19 cellular contexts compared by ENCODE assay signal in genomic region chr1:217561446-217561845, GRCh38.
"Had no signal": no experiment of that assay in that cellular context is flagged by ENCODE, and none has a peak within 500 bp of the region (broad histone marks: within the 10 kb centered on the region; RNA-seq: fewer than 3 reads in every experiment).

No MANE protein-coding gene starts in this region.

- H3K4me1 ChIP-seq: sigmoid colon, testis, tibial nerve had no signal

- H3K9me3 ChIP-seq: mucosa of descending colon, neutrophil, right atrium auricular region, sigmoid colon, testis, tibial nerve had no signal

- H3K27ac ChIP-seq: coronary artery, neutrophil, right atrium auricular region, sigmoid colon, testis, tibial nerve had no signal

- H3K4me3 ChIP-seq: coronary artery, mucosa of descending colon, right atrium auricular region, sigmoid colon, skin epidermis, testis, tibial nerve had no signal

- H3K27me3 ChIP-seq: neutrophil, right atrium auricular region, sigmoid colon, testis, tibial nerve had no signal

- DNase-seq: effector CD4-positive, alpha-beta T cell; endodermal cell; foreskin fibroblast; immature natural killer cell; left colon; mucosa of descending colon; naive thymus-derived CD8-positive, alpha-beta T cell; posterior cingulate gyrus; sigmoid colon; stimulated activated CD4-positive, alpha-beta T cell treated with anti-CD3 and anti-CD28 coated beads, Interleukin-2, amount 100 ng/mL, for 24 hours; stimulated activated CD4-positive, alpha-beta T cell treated with anti-CD3 and anti-CD28 coated beads, Interleukin-4, amount 100 ng/mL, for 4 hours; stimulated activated naive B cell treated with anti-CD40 and anti-IgM and Interleukin-4, amounts not matched to agents 10 μg/mL and 1 μg/mL and 100 μg/mL, for 72 hours; stimulated activated naive CD8-positive, alpha-beta T cell treated with anti-CD3 and anti-CD28 coated beads, Interleukin-15, amount 100 ng/mL, for 72 hours; testis had no signal

- H3K36me3 ChIP-seq: neutrophil, right atrium auricular region, sigmoid colon had no signal
